Comparison of ENCODE assay signal across 2 cellular contexts in the genomic region with DNA sequence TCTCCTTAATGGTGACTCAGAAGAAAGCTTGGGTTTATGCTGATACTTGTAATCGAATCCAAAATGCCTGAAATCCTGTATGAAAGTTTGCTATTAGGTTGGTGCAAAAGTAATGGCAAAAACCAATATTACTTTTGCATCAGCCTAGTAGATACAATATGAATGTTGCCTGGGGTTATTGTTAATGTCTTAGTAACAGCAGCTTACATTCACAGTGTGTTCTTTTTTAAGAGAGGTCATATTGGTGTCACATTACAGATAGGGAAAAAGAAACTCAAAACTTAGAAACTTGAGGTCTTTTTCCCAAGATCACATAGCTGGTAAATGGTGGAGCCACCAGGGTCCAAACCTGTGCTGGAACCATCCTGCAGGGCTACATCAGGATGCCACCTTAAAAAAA.
TF ChIP-seq lines count a peak whose summit lies in the region.

No MANE protein-coding gene starts in this region.

TF ChIP-seq in SK-N-SH treated with all-trans-retinoic acid at 6 μM for 48 hours, 23 proteins besides CTCF, POLR2A, EP300 and RAD21 (continued from another document):
- TF ChIP-seq, protein P1, sequence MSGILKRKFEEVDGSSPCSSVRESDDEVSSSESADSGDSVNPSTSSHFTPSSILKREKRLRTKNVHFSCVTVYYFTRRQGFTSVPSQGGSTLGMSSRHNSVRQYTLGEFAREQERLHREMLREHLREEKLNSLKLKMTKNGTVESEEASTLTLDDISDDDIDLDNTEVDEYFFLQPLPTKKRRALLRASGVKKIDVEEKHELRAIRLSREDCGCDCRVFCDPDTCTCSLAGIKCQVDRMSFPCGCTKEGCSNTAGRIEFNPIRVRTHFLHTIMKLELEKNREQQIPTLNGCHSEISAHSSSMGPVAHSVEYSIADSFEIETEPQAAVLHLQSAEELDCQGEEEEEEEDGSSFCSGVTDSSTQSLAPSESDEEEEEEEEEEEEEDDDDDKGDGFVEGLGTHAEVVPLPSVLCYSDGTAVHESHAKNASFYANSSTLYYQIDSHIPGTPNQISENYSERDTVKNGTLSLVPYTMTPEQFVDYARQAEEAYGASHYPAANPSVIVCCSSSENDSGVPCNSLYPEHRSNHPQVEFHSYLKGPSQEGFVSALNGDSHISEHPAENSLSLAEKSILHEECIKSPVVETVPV (CRISPR knock-in tag; IDR thresholded peaks at IDR 0.05), result no peak
- no peak for TF ChIP-seq RARB (CRISPR knock-in tag; IDR thresholded peaks at IDR 0.05)

TF ChIP-seq in SK-N-SH, 30 proteins besides CTCF, POLR2A, EP300 and RAD21 (continued from another document):
- TF ChIP-seq USF2 (IDR thresholded peaks at IDR 0.05; ENCODE audit: borderline replicate concordance, low read depth, low read length) (no peak), JUND (IDR thresholded peaks at IDR 0.05) (no peak), MXI1 (IDR thresholded peaks at IDR 0.05; ENCODE audit: low read depth, low read length) (no peak), RXRA (IDR thresholded peaks at IDR 0.05; ENCODE audit: borderline replicate concordance, low read depth) (no peak)
